In genomic region chr5:29905626-29906353, GRCh38 we compare ENCODE assay signal across 33 cellular contexts.
"Had no signal": no experiment of that assay in that cellular context is flagged by ENCODE, and none has a peak within 500 bp of the region (broad histone marks: within the 10 kb centered on the region; RNA-seq: fewer than 3 reads in every experiment).

No MANE protein-coding gene starts in this region.

- H3K4me1 ChIP-seq: parathyroid adenoma, psoas muscle, spleen, suprapubic skin, testis, tibial artery, transverse colon, upper lobe of right lung, uterus had no signal

- H3K27ac ChIP-seq: neutrophil, ovary, parathyroid adenoma, psoas muscle, skin epidermis, spleen, suprapubic skin, testis, tibial artery, transverse colon, upper lobe of right lung, uterus had no signal

- H3K36me3 Mint-ChIP-seq: stimulated activated memory B cell treated with anti-CD40 and anti-IgM and Interleukin-4, amounts not matched to agents 10 μg/mL and 1 μg/mL and 100 μg/mL, for 72 hours; type B pancreatic cell had no signal

- DNase-seq: naive thymus-derived CD8-positive, alpha-beta T cell; nephron progenitor cell; occipital lobe; ovary; posterior cingulate gyrus; psoas muscle; right cardiac atrium; spleen; stimulated activated CD4-positive, alpha-beta T cell treated with anti-CD3 and anti-CD28 coated beads, Interleukin-12 subunit alpha, Interleukin-12 subunit beta, amount 100 ng/mL, for 4 hours; stimulated activated CD4-positive, alpha-beta T cell treated with anti-CD3 and anti-CD28 coated beads, Interleukin-1b, Interleukin-23, amount 100 ng/mL, for 48 hours; stimulated activated CD4-positive, alpha-beta T cell treated with anti-CD3 and anti-CD28 coated beads, Interleukin-4, amount 100 ng/mL, for 1 hour; stimulated activated CD4-positive, alpha-beta T cell treated with anti-CD3 and anti-CD28 coated beads, Interleukin-4, amount 100 ng/mL, for 4 hours; stimulated activated CD8-positive, alpha-beta memory T cell treated with anti-CD3 and anti-CD28 coated beads, Interleukin-4, amount 100 ng/mL, for 48 hours; stimulated activated naive CD4-positive, alpha-beta T cell; stimulated activated naive CD8-positive, alpha-beta T cell treated with anti-CD3 and anti-CD28 coated beads, Interleukin-15, amount 100 ng/mL, for 72 hours; stimulated activated naive CD8-positive, alpha-beta T cell treated with anti-CD3 and anti-CD28 coated beads, Interleukin-15, Interleukin-2, amounts not matched to agents 100 U/mL and 50 U/mL, for 24 hours; substantia nigra; testis; tibial artery; transverse colon; upper lobe of right lung; uterus had no signal

- H3K9ac ChIP-seq: parathyroid adenoma had no signal

- ATAC-seq: naive thymus-derived CD8-positive, alpha-beta T cell; natural killer cell treated with Interleukin-12 subunit alpha and Interleukin-12 subunit beta and Interleukin-15 and Interleukin-18, amount 100 ng/mL, for 72 hours; psoas muscle; right cardiac atrium; sciatic nerve; stimulated activated memory B cell treated with anti-CD40 and anti-IgM and Interleukin-4, amounts not matched to agents 10 μg/mL and 1 μg/mL and 100 μg/mL, for 72 hours; stimulated activated naive CD8-positive, alpha-beta T cell treated with anti-CD3 and anti-CD28 coated beads, Interleukin-15, amount 100 ng/mL, for 72 hours; stimulated activated naive CD8-positive, alpha-beta T cell treated with anti-CD3 and anti-CD28 coated beads, Interleukin-15, Interleukin-2, amounts not matched to agents 100 U/mL and 50 U/mL, for 24 hours; upper lobe of right lung had no signal

- H3K4me1 Mint-ChIP-seq: naive thymus-derived CD8-positive, alpha-beta T cell; nephron progenitor cell; neural crest cell; stimulated activated memory B cell treated with anti-CD40 and anti-IgM and Interleukin-4, amounts not matched to agents 10 μg/mL and 1 μg/mL and 100 μg/mL, for 72 hours; stimulated activated naive CD8-positive, alpha-beta T cell treated with anti-CD3 and anti-CD28 coated beads, Interleukin-15, amount 100 ng/mL, for 72 hours had no signal

- H3K4me3 ChIP-seq: ovary, psoas muscle, skin epidermis, smooth muscle cell, spleen, suprapubic skin, testis, tibial artery, transverse colon, upper lobe of right lung, uterus had no signal

- H3K27me3 Mint-ChIP-seq: naive thymus-derived CD8-positive, alpha-beta T cell; natural killer cell treated with Interleukin-12 subunit alpha and Interleukin-12 subunit beta and Interleukin-15 and Interleukin-18, amount 100 ng/mL, for 72 hours; progenitor cell of endocrine pancreas; stimulated activated memory B cell treated with anti-CD40 and anti-IgM and Interleukin-4, amounts not matched to agents 10 μg/mL and 1 μg/mL and 100 μg/mL, for 72 hours; stimulated activated naive CD8-positive, alpha-beta T cell treated with anti-CD3 and anti-CD28 coated beads, Interleukin-15, amount 100 ng/mL, for 72 hours; type B pancreatic cell had no signal

- H3K4me2 ChIP-seq: smooth muscle cell had no signal

- H3K27me3 ChIP-seq: neutrophil, ovary, spleen, suprapubic skin, testis, tibial artery, transverse colon, upper lobe of right lung, uterus had no signal

- H3K36me3 ChIP-seq: neutrophil, ovary, spleen, suprapubic skin, tibial artery, transverse colon, upper lobe of right lung, uterus had no signal

- H3K27ac Mint-ChIP-seq: naive thymus-derived CD8-positive, alpha-beta T cell; natural killer cell treated with Interleukin-12 subunit alpha and Interleukin-12 subunit beta and Interleukin-15 and Interleukin-18, amount 100 ng/mL, for 72 hours; nephron progenitor cell; progenitor cell of endocrine pancreas; stimulated activated memory B cell treated with anti-CD40 and anti-IgM and Interleukin-4, amounts not matched to agents 10 μg/mL and 1 μg/mL and 100 μg/mL, for 72 hours; stimulated activated naive CD8-positive, alpha-beta T cell treated with anti-CD3 and anti-CD28 coated beads, Interleukin-15, amount 100 ng/mL, for 72 hours; type B pancreatic cell had no signal

- H3K9me3 Mint-ChIP-seq: nephron progenitor cell, type B pancreatic cell had no signal

- H2AFZ ChIP-seq: parathyroid adenoma had no signal

- H3K79me2 ChIP-seq: parathyroid adenoma had no signal

- H3K4me3 Mint-ChIP-seq: naive thymus-derived CD8-positive, alpha-beta T cell; natural killer cell treated with Interleukin-12 subunit alpha and Interleukin-12 subunit beta and Interleukin-15 and Interleukin-18, amount 100 ng/mL, for 72 hours; nephron progenitor cell; neural crest cell; stimulated activated memory B cell treated with anti-CD40 and anti-IgM and Interleukin-4, amounts not matched to agents 10 μg/mL and 1 μg/mL and 100 μg/mL, for 72 hours; stimulated activated naive CD8-positive, alpha-beta T cell treated with anti-CD3 and anti-CD28 coated beads, Interleukin-15, amount 100 ng/mL, for 72 hours; type B pancreatic cell had no signal

- H3K9me3 ChIP-seq: ovary, testis, tibial artery, upper lobe of right lung, uterus had no signal
